ENCODE assay signal across 1 cellular context in the genomic region with DNA sequence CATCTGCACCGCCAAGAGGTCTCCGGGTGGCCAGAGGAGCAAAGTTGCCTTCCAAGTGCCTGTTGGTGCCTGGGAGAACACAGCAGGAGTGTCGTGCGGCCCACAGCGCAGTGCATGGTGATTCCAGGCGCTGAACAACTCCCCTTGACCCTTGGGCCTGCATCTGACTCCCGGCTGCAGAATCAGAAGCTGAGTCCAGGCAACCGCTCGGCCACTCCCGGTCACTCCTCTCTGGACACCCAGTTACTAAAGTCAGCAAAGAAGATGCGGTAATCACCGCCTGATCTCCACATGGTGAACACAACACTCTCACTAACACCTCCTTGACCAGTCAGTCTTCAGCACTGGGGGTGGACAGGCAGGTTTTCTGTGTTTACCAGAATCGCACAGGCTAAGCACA.
TF ChIP-seq lines count a peak whose summit lies in the region.

No MANE protein-coding gene starts in this region.

TF ChIP-seq in HepG2, 621 proteins besides CTCF, POLR2A, EP300 and RAD21:
- TF ChIP-seq ZNF652 (CRISPR knock-in tag; IDR thresholded peaks at IDR 0.05; ENCODE audit: borderline replicate concordance, low read depth) (no peak), ZNF12 (CRISPR knock-in tag; IDR thresholded peaks at IDR 0.05) (no peak)
- TF ChIP-seq, protein P1, sequence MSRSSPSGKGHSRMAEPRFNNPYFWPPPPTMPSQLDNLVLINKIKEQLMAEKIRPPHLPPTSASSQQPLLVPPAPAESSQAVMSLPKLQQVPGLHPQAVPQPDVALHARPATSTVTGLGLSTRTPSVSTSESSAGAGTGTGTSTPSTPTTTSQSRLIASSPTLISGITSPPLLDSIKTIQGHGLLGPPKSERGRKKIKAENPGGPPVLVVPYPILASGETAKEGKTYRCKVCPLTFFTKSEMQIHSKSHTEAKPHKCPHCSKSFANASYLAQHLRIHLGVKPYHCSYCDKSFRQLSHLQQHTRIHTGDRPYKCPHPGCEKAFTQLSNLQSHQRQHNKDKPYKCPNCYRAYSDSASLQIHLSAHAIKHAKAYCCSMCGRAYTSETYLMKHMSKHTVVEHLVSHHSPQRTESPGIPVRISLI (CRISPR knock-in tag; IDR thresholded peaks at IDR 0.05; ENCODE audit: borderline replicate concordance) = no peak
